1 cellular context compared by ENCODE assay signal in the genomic region with DNA sequence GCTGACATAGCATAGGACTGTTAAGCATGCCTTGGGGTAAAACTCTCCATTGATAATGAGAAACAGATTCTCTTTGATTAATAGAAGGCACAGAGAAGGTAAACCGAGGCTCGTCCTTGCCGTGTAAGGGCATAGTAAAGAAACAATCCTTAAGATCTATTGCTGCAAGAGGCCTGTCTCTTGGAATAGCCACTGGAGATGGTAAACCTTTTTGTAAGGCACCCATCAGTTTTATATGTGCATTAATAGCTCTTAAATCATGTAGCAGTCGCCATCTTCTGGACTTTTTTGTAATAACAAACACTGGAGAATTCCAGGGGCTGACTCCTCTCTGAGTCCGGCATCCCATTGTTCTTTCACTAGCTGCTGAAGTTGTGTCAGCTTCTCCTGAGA.
TF ChIP-seq lines count a peak whose summit lies in the region.

No MANE protein-coding gene starts in this region.

TF ChIP-seq in H1, 55 proteins besides CTCF, POLR2A, EP300 and RAD21 (continued from another document):
- TF ChIP-seq, protein P1, sequence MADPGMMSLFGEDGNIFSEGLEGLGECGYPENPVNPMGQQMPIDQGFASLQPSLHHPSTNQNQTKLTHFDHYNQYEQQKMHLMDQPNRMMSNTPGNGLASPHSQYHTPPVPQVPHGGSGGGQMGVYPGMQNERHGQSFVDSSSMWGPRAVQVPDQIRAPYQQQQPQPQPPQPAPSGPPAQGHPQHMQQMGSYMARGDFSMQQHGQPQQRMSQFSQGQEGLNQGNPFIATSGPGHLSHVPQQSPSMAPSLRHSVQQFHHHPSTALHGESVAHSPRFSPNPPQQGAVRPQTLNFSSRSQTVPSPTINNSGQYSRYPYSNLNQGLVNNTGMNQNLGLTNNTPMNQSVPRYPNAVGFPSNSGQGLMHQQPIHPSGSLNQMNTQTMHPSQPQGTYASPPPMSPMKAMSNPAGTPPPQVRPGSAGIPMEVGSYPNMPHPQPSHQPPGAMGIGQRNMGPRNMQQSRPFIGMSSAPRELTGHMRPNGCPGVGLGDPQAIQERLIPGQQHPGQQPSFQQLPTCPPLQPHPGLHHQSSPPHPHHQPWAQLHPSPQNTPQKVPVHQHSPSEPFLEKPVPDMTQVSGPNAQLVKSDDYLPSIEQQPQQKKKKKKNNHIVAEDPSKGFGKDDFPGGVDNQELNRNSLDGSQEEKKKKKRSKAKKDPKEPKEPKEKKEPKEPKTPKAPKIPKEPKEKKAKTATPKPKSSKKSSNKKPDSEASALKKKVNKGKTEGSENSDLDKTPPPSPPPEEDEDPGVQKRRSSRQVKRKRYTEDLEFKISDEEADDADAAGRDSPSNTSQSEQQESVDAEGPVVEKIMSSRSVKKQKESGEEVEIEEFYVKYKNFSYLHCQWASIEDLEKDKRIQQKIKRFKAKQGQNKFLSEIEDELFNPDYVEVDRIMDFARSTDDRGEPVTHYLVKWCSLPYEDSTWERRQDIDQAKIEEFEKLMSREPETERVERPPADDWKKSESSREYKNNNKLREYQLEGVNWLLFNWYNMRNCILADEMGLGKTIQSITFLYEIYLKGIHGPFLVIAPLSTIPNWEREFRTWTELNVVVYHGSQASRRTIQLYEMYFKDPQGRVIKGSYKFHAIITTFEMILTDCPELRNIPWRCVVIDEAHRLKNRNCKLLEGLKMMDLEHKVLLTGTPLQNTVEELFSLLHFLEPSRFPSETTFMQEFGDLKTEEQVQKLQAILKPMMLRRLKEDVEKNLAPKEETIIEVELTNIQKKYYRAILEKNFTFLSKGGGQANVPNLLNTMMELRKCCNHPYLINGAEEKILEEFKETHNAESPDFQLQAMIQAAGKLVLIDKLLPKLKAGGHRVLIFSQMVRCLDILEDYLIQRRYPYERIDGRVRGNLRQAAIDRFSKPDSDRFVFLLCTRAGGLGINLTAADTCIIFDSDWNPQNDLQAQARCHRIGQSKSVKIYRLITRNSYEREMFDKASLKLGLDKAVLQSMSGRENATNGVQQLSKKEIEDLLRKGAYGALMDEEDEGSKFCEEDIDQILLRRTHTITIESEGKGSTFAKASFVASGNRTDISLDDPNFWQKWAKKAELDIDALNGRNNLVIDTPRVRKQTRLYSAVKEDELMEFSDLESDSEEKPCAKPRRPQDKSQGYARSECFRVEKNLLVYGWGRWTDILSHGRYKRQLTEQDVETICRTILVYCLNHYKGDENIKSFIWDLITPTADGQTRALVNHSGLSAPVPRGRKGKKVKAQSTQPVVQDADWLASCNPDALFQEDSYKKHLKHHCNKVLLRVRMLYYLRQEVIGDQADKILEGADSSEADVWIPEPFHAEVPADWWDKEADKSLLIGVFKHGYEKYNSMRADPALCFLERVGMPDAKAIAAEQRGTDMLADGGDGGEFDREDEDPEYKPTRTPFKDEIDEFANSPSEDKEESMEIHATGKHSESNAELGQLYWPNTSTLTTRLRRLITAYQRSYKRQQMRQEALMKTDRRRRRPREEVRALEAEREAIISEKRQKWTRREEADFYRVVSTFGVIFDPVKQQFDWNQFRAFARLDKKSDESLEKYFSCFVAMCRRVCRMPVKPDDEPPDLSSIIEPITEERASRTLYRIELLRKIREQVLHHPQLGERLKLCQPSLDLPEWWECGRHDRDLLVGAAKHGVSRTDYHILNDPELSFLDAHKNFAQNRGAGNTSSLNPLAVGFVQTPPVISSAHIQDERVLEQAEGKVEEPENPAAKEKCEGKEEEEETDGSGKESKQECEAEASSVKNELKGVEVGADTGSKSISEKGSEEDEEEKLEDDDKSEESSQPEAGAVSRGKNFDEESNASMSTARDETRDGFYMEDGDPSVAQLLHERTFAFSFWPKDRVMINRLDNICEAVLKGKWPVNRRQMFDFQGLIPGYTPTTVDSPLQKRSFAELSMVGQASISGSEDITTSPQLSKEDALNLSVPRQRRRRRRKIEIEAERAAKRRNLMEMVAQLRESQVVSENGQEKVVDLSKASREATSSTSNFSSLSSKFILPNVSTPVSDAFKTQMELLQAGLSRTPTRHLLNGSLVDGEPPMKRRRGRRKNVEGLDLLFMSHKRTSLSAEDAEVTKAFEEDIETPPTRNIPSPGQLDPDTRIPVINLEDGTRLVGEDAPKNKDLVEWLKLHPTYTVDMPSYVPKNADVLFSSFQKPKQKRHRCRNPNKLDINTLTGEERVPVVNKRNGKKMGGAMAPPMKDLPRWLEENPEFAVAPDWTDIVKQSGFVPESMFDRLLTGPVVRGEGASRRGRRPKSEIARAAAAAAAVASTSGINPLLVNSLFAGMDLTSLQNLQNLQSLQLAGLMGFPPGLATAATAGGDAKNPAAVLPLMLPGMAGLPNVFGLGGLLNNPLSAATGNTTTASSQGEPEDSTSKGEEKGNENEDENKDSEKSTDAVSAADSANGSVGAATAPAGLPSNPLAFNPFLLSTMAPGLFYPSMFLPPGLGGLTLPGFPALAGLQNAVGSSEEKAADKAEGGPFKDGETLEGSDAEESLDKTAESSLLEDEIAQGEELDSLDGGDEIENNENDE (IDR thresholded peaks at IDR 0.05; ENCODE audit: insufficient replicate concordance, low read length) = no peak
- TF ChIP-seq HDAC2 (IDR thresholded peaks at IDR 0.05; ENCODE audit: borderline replicate concordance in 1 of 2, low read depth in 2 of 2, low read length in 2 of 2) = no peak
